1 cellular context compared by ENCODE assay signal in genomic region chr7:2802504-2803341, GRCh38.
TF ChIP-seq lines count a peak whose summit lies in the region.

No MANE protein-coding gene starts in this region.

TF ChIP-seq in endothelial cell of umbilical vein, 7 proteins besides CTCF, POLR2A, EP300 and RAD21:
- TF ChIP-seq FOS (IDR thresholded peaks at IDR 0.05; ENCODE audit: borderline replicate concordance, insufficient read depth, low read length) (peak; percentile 11), MYC (IDR thresholded peaks at IDR 0.05; ENCODE audit: low read depth, low read length) (no peak), GATA2 (IDR thresholded peaks at IDR 0.05; ENCODE audit: insufficient read depth, insufficient read length, low read depth, low read length) (peak; percentile 63)
